In genomic region chr1:14217384-14217783, GRCh38 we compare ENCODE assay signal across 25 cellular contexts.
"Had no signal": no experiment of that assay in that cellular context is flagged by ENCODE, and none has a peak within 500 bp of the region (broad histone marks: within the 10 kb centered on the region; RNA-seq: fewer than 3 reads in every experiment).

No MANE protein-coding gene starts in this region.

- H3K4me1 ChIP-seq: breast epithelium had no signal

- H3K36me3 ChIP-seq: breast epithelium had no signal

- H3K9ac ChIP-seq: KMS-11 had no signal

- DNase-seq: activated CD4-positive, alpha-beta memory T cell treated with anti-CD3 and anti-CD28 coated beads, Interleukin-2, amount 10 ng/mL, durations not matched to agents 7 days and 5 days; activated CD4-positive, alpha-beta T cell treated with anti-CD3 and anti-CD28 coated beads, Interleukin-2, amount 10 ng/mL, durations not matched to agents 7 days and 5 days; activated CD4-positive, CD25-positive, alpha-beta regulatory T cell; activated gamma-delta T cell; activated naive CD4-positive, alpha-beta T cell treated with anti-CD3 and anti-CD28 coated beads for 36 hours; activated T-cell treated with anti-CD3 and anti-CD28 coated beads for 4 hours; activated T-cell treated with anti-CD3 and anti-CD28 coated beads, Interleukin-2, amount 50 U/mL, for 48 hours; caudate nucleus; NCI-H1092 treated with DMSO at 0.1 percent for 48 hours; NCI-H1417 treated with DMSO at 0.1 percent for 48 hours; NCI-H1694; NCI-H2029; NCI-H446; NCI-H524 treated with DMSO at 0.1 percent for 48 hours; NCI-H82; OCI-M1; RPMI8226; T-helper 1 cell had no signal

- H3K27me3 ChIP-seq: breast epithelium had no signal

- H3K4me3 ChIP-seq: breast epithelium, SK-N-MC had no signal

- ATAC-seq: activated T-helper 17 cell treated with anti-CD3 and anti-CD28 coated beads, Interleukin-2, amount 50 U/mL, for 72 hours; Panc1; Right ventricle myocardium inferior had no signal

- H3K27ac ChIP-seq: breast epithelium, KMS-11, SK-N-MC, VCaP had no signal

- H3K4me2 ChIP-seq: KMS-11 had no signal
